8 cellular contexts compared by ENCODE assay signal in genomic region chr3:48400824-48401433, GRCh38. TPM values are rescaled to one million over a fixed set of nuclear protein-coding genes. Genes with fewer than 3 reads are reported as not detected.
DNase-seq lines count a peak whose midpoint lies in the region; ATAC-seq and TF ChIP-seq lines count a peak whose summit lies in the region.

No MANE protein-coding gene starts in this region.

- no peaks in the 10 kb centered on the region for H3K9me3 ChIP-seq in right lobe of liver

- peak; percentile 78 to 85 (median 80) for TF ChIP-seq CTCF in right lobe of liver (IDR thresholded peaks at IDR 0.05)

- DNase-seq in NCI-H524 (lab: John Stamatoyannopoulos, UW) (peak; percentile 41 to 56), NCI-H524 treated with DMSO at 0.1 percent for 48 hours (lab: John Stamatoyannopoulos, UW) (no peak), NCI-H146 (lab: John Stamatoyannopoulos, UW) (peak; percentile 34), dermis blood vessel endothelial cell (peak; percentile 76), right lobe of liver (peak in 1 of 3 donors; percentile 70)
- peak; percentile 63 to 68 for DNase-seq in activated CD4-positive, alpha-beta T cell treated with anti-CD3 and anti-CD28 coated beads for 4 hours
- peak; percentile 19 for DNase-seq in stimulated activated CD8-positive, alpha-beta memory T cell treated with anti-CD3 and anti-CD28 coated beads, Interleukin-12 subunit alpha, Interleukin-12 subunit beta, amount 100 ng/mL, for 24 hours (ENCODE audit: extremely low read depth)

- 59% methylated on average over 5 of the region's 6 CpGs for WGBS in right lobe of liver (ENCODE audit: insufficient coverage, low coverage, low lambda C conversion rate, missing lambda C conversion rate)

- no peak overlapping the region for H3K27ac ChIP-seq in right lobe of liver

- H3K4me3 ChIP-seq in right lobe of liver = no peak overlapping the region

- intact Hi-C loops in right lobe of liver (cut with DNase I) = no loop called here

- no peaks in the 10 kb centered on the region for H3K4me1 ChIP-seq in right lobe of liver

- H3K27me3 ChIP-seq in right lobe of liver = no peaks in the 10 kb centered on the region

- H3K36me3 ChIP-seq in right lobe of liver = peaks cover 0 to 24% (median 12%) of the 10 kb centered on the region in 4 donors

- TF ChIP-seq POLR2A in right lobe of liver (IDR thresholded peaks at IDR 0.05) = no peak

- ATAC-seq in right lobe of liver = peak; percentile 69 to 76 (median 74)
- ATAC-seq in HG03565 (IDR thresholded peaks at IDR 0.05; ENCODE audit: unreplicated experiment) = no peak

RNA-seq across cellular contexts. Expression of gene FBXW12, which starts 28.9 kb away (rescaled TPM):
- total RNA-seq in dermis blood vessel endothelial cell (not detected in 2 replicates), right lobe of liver (not detected)

RNA-seq across cellular contexts. Expression of gene PLXNB1, which starts 29.0 kb away (rescaled TPM):
- 16.8 and 23.7 TPM in 2 replicates for total RNA-seq in dermis blood vessel endothelial cell
- 100 to 1,000 TPM in 2 of 6 experiments, 10 to 100 TPM in 4; 65.9 to 132 (median 86.5) TPM for total RNA-seq in right lobe of liver

RNA-seq across cellular contexts. Expression of gene CCDC51, which starts 39.0 kb away (rescaled TPM):
- total RNA-seq in dermis blood vessel endothelial cell (16.4 and 18.0 TPM in 2 replicates), right lobe of liver (10 to 100 TPM in 2 of 6 experiments, 1 to 10 TPM in 4; 5.9 to 16.0 (median 8.1) TPM)

RNA-seq across cellular contexts. Expression of gene TMA7, which starts 39.1 kb away (rescaled TPM):
- total RNA-seq in dermis blood vessel endothelial cell (223 and 272 TPM in 2 replicates), right lobe of liver (100 to 1,000 TPM in 2 of 6 experiments, 10 to 100 TPM in 4; 64.8 to 182 (median 80.1) TPM)

RNA-seq across cellular contexts. Expression of gene ATRIP, which starts 45.6 kb away (rescaled TPM):
- 8.2 TPM in 2 replicates for total RNA-seq in dermis blood vessel endothelial cell
- total RNA-seq in right lobe of liver = 1 to 10 TPM; 2.4 to 4.5 (median 3.2) TPM
